ENCODE assay signal across 28 cellular contexts in the genomic region with DNA sequence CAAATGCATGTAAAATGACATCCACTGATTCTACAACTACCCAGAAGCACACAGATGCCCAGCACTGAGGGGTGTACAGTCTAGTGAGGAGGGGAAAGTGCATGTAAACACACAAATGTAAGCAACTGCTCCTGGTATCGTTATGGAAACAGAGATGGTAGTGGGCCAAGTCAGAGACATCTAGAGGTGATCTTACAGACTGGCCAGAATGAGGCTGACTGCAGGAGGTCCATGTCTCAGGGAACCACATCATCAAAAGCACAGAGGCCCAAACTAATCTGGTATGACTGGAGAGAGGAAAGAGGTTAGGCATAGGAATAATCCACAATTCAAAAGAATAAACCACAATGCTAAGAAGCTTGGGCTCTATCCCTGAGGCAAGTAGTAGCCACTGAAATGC.
"Had no signal": no experiment of that assay in that cellular context is flagged by ENCODE, and none has a peak within 500 bp of the region (broad histone marks: within the 10 kb centered on the region; RNA-seq: fewer than 3 reads in every experiment).

No MANE protein-coding gene starts in this region.

- ATAC-seq: activated CD8-positive, alpha-beta T cell treated with anti-CD3 and anti-CD28 coated beads, Interleukin-2, amount 10 ng/mL, durations not matched to agents 7 days and 5 days; left lung had no signal

- H3K4me3 Mint-ChIP-seq: activated CD8-positive, alpha-beta T cell treated with anti-CD3 and anti-CD28 coated beads, Interleukin-2, amount 10 ng/mL, durations not matched to agents 7 days and 5 days; activated naive CD8-positive, alpha-beta T cell; activated T-helper 1 cell treated with anti-CD3 and anti-CD28 coated beads, Interleukin-12 subunit alpha, Interleukin-12 subunit beta, Interleukin-2, Interleukin-4 antibody, amounts not matched to agents 30 ng/mL and 10 ng/mL and 1 ng/mL, durations not matched to agents 14 hours and 24 hours and 36 hours; central memory CD8-positive, alpha-beta T cell; immature natural killer cell; nephron progenitor cell; T-helper 2 cell treated with Interferon-gamma antibody and Interleukin-4, amounts not matched to agents 5 μg/mL and 100 μg/mL, for 36 hours had no signal

- H3K9me3 ChIP-seq: adrenal gland, ascending aorta, breast epithelium, esophagus muscularis mucosa, left lung, right lobe of liver, upper lobe of left lung had no signal

- H3K27ac ChIP-seq: adrenal gland, ascending aorta, breast epithelium, coronary artery, esophagus muscularis mucosa, hepatocyte, right lobe of liver, skin epidermis, upper lobe of left lung, VCaP had no signal

- H3K27me3 Mint-ChIP-seq: activated naive CD8-positive, alpha-beta T cell; central memory CD8-positive, alpha-beta T cell had no signal

- H3K4me1 ChIP-seq: breast epithelium had no signal

- H3K36me3 Mint-ChIP-seq: immature natural killer cell had no signal

- H3K27ac Mint-ChIP-seq: activated CD8-positive, alpha-beta T cell treated with anti-CD3 and anti-CD28 coated beads, Interleukin-2, amount 10 ng/mL, durations not matched to agents 7 days and 5 days; activated naive CD8-positive, alpha-beta T cell; activated T-helper 1 cell treated with anti-CD3 and anti-CD28 coated beads, Interleukin-12 subunit alpha, Interleukin-12 subunit beta, Interleukin-2, Interleukin-4 antibody, amounts not matched to agents 30 ng/mL and 10 ng/mL and 1 ng/mL, durations not matched to agents 14 hours and 24 hours and 36 hours; nephron progenitor cell; T-helper 2 cell treated with Interferon-gamma antibody and Interleukin-4, amounts not matched to agents 5 μg/mL and 100 μg/mL, for 36 hours had no signal

- H3K4me3 ChIP-seq: adrenal gland, ascending aorta, breast epithelium, coronary artery, esophagus muscularis mucosa, hepatocyte, left lung, lung, right lobe of liver, skin epidermis, upper lobe of left lung had no signal

- H3K9me3 Mint-ChIP-seq: central memory CD8-positive, alpha-beta T cell; immature natural killer cell; T-helper 2 cell treated with Interferon-gamma antibody and Interleukin-4, amounts not matched to agents 5 μg/mL and 100 μg/mL, for 36 hours had no signal

- H3K27me3 ChIP-seq: adrenal gland, ascending aorta, breast epithelium, esophagus muscularis mucosa, hepatocyte, left lung, right lobe of liver, upper lobe of left lung had no signal

- DNase-seq: activated CD4-positive, alpha-beta T cell treated with anti-CD3 and anti-CD28 coated beads for 1 hour; activated CD4-positive, alpha-beta T cell treated with anti-CD3 and anti-CD28 coated beads, Interleukin-2, amount 50 U/mL, for 1 hour; activated CD8-positive, alpha-beta T cell treated with anti-CD3 and anti-CD28 coated beads, Interleukin-2, amount 10 ng/mL, durations not matched to agents 7 days and 5 days; activated gamma-delta T cell; adrenal gland; glutamatergic neuron; immature natural killer cell; left lung; nephron progenitor cell; occipital lobe; right lobe of liver; stimulated activated CD4-positive, alpha-beta T cell treated with anti-CD3 and anti-CD28 coated beads, Interleukin-15, amount 100 ng/mL, for 24 hours; stimulated activated CD8-positive, alpha-beta memory T cell treated with anti-CD3 and anti-CD28 coated beads, Interleukin-4, amount 100 ng/mL, for 48 hours; stimulated activated naive CD4-positive, alpha-beta T cell; upper lobe of left lung had no signal

- H3K36me3 ChIP-seq: adrenal gland, ascending aorta, breast epithelium, esophagus muscularis mucosa, left lung, right lobe of liver, upper lobe of left lung had no signal

- FAIRE-seq: frontal cortex had no signal
